Comparison of ENCODE assay signal across 2 cellular contexts in genomic region chr3:156099984-156100383, GRCh38. TPM values are rescaled to one million over a fixed set of nuclear protein-coding genes. Genes with fewer than 3 reads are reported as not detected.
"Had no signal": no experiment of that assay in that cellular context is flagged by ENCODE, and none has a peak within 500 bp of the region (broad histone marks: within the 10 kb centered on the region; RNA-seq: fewer than 3 reads in every experiment).

No MANE protein-coding gene starts in this region.

RNA-seq across cellular contexts. Expression of gene KCNAB1, which starts 20.4 kb away (rescaled TPM):
- total RNA-seq: GM23248, HFFc6 had no signal
